Comparison of ENCODE assay signal across 14 cellular contexts in genomic region chr2:171712051-171712450, GRCh38. TPM values are rescaled to one million over a fixed set of nuclear protein-coding genes. Genes with fewer than 3 reads are reported as not detected.
DNase-seq lines count a peak whose midpoint lies in the region; ATAC-seq and TF ChIP-seq lines count a peak whose summit lies in the region.
"Had no signal": no experiment of that assay in that cellular context is flagged by ENCODE, and none has a peak within 500 bp of the region (broad histone marks: within the 10 kb centered on the region; RNA-seq: fewer than 3 reads in every experiment).

No MANE protein-coding gene starts in this region.

- in situ Hi-C loops in Caki2 (cut with HindIII; ENCODE audit: low pct_unique_long_range_greater_than_20kb, low sequenced_read_pairs) (no loop called here), astrocyte of the spinal cord (cut with HindIII; ENCODE audit: low sequenced_read_pairs) (no loop called here)

- peaks cover 0 to 15% (median 0%) of the 10 kb centered on the region in 3 donors for H3K4me1 ChIP-seq in gastroesophageal sphincter

- H3K9me3 Mint-ChIP-seq in activated CD4-positive, alpha-beta T cell treated with anti-CD3 and anti-CD28 coated beads for 36 hours (ENCODE audit: low read depth), result no peaks in the 10 kb centered on the region
- H3K9me3 Mint-ChIP-seq: activated T-helper 17 cell treated with anti-CD3 and anti-CD28 coated beads, Interleukin-2, amount 50 U/mL, for 72 hours; effector memory CD8-positive, alpha-beta T cell had no signal

- intact Hi-C loops in activated CD4-positive, alpha-beta T cell treated with anti-CD3 and anti-CD28 coated beads for 36 hours (cut with DNase I, micrococcal nuclease), result no loop called here

- H3K36me3 ChIP-seq in gastroesophageal sphincter, result peaks cover 0 to 51% of the 10 kb centered on the region in 2 donors

- 58 to 81% methylated on average over 2 of the region's 2 CpGs for WGBS in gastroesophageal sphincter (ENCODE audit: low coverage in 1 of 2), 2 donors

- no peak for TF ChIP-seq POLR2A in gastroesophageal sphincter (IDR thresholded peaks at IDR 0.05)

- CTCF ChIA-PET in activated CD4-positive, alpha-beta T cell treated with anti-CD3 and anti-CD28 coated beads for 36 hours (lab: Charles Lee), result interaction anchor here (1.1 kb wide), 1 partner anchor 398 kb away, joined by 3 read pairs; no protein-coding TSS in a partner anchor

- TF ChIP-seq CTCF in astrocyte of the spinal cord (IDR thresholded peaks at IDR 0.05; ENCODE audit: low read depth, low read length) (no peak), gastroesophageal sphincter (IDR thresholded peaks at IDR 0.05) (no peak)

- H3K27ac Mint-ChIP-seq in activated CD4-positive, alpha-beta T cell treated with anti-CD3 and anti-CD28 coated beads for 36 hours, result no peak overlapping the region
- H3K27ac Mint-ChIP-seq: activated T-helper 17 cell treated with anti-CD3 and anti-CD28 coated beads, Interleukin-2, amount 50 U/mL, for 72 hours had no signal

- H3K27ac ChIP-seq in gastroesophageal sphincter, result no peak overlapping the region
- H3K27ac ChIP-seq: transverse colon had no signal

- no peaks in the 10 kb centered on the region for H3K9me3 ChIP-seq in gastroesophageal sphincter
- H3K9me3 ChIP-seq: transverse colon had no signal

- POLR2A ChIA-PET in activated CD4-positive, alpha-beta T cell treated with anti-CD3 and anti-CD28 coated beads for 36 hours (lab: Charles Lee), result no interaction called here

- H3K27me3 ChIP-seq in gastroesophageal sphincter, result no peaks in the 10 kb centered on the region
- H3K27me3 ChIP-seq: transverse colon had no signal

- no peak overlapping the region for H3K4me3 Mint-ChIP-seq in activated CD4-positive, alpha-beta T cell treated with anti-CD3 and anti-CD28 coated beads for 36 hours
- H3K4me3 Mint-ChIP-seq: activated T-helper 17 cell treated with anti-CD3 and anti-CD28 coated beads, Interleukin-2, amount 50 U/mL, for 72 hours; effector memory CD8-positive, alpha-beta T cell had no signal

- peaks cover 14% of the 10 kb centered on the region for H3K36me3 Mint-ChIP-seq in activated CD4-positive, alpha-beta T cell treated with anti-CD3 and anti-CD28 coated beads for 36 hours (ENCODE audit: low read depth)

- no peak for TF ChIP-seq EP300 in gastroesophageal sphincter (IDR thresholded peaks at IDR 0.05)

- peak; percentile 9 for DNase-seq in Caki2 (ENCODE audit: low read depth)
- peak; percentile 36 for DNase-seq in LoVo (ENCODE audit: low spot score)
- peak; percentile 88 for DNase-seq in astrocyte of the spinal cord (ENCODE audit: low read depth, low spot score)
- peak; percentile 50 for DNase-seq in kidney tubule cell (ENCODE audit: low spot score)
- no peak for DNase-seq in activated CD4-positive, alpha-beta T cell treated with anti-CD3 and anti-CD28 coated beads for 36 hours
- DNase-seq in NCI-H1092 (lab: John Stamatoyannopoulos, UW), result no peak
- no peak for DNase-seq in RPMI8226
- DNase-seq: DMS53; effector memory CD8-positive, alpha-beta T cell; islet precursor cell; NCI-H526 treated with DMSO at 0.1 percent for 48 hours; transverse colon had no signal

- H3K27me3 Mint-ChIP-seq in activated CD4-positive, alpha-beta T cell treated with anti-CD3 and anti-CD28 coated beads for 36 hours, result no peaks in the 10 kb centered on the region
- H3K27me3 Mint-ChIP-seq: activated T-helper 17 cell treated with anti-CD3 and anti-CD28 coated beads, Interleukin-2, amount 50 U/mL, for 72 hours; effector memory CD8-positive, alpha-beta T cell had no signal

- H3K4me3 ChIP-seq in astrocyte of the spinal cord (ENCODE audit: low read depth, low read length) (no peak overlapping the region), gastroesophageal sphincter (no peak overlapping the region)
- H3K4me3 ChIP-seq: transverse colon had no signal

- H3K4me1 Mint-ChIP-seq in activated CD4-positive, alpha-beta T cell treated with anti-CD3 and anti-CD28 coated beads for 36 hours, result peaks cover 7% of the 10 kb centered on the region
- H3K4me1 Mint-ChIP-seq: activated T-helper 17 cell treated with anti-CD3 and anti-CD28 coated beads, Interleukin-2, amount 50 U/mL, for 72 hours had no signal

- no peak for ATAC-seq in activated CD4-positive, alpha-beta T cell treated with anti-CD3 and anti-CD28 coated beads for 36 hours
- no peak for ATAC-seq in gastroesophageal sphincter
- ATAC-seq: activated T-helper 17 cell treated with anti-CD3 and anti-CD28 coated beads, Interleukin-2, amount 50 U/mL, for 72 hours; effector memory CD8-positive, alpha-beta T cell had no signal

RNA-seq across cellular contexts. Expression of gene DYNC1I2, which starts 24.8 kb away (rescaled TPM):
- total RNA-seq in Caki2 (2014; rRNA removed; shearing (Covaris generic); ENCODE audit: low replicate concordance), result 111 and 124 TPM in 2 replicates
- total RNA-seq in activated CD4-positive, alpha-beta T cell treated with anti-CD3 and anti-CD28 coated beads for 36 hours, result 10 to 100 TPM; 46.2 to 51.1 TPM
- 100 to 1,000 TPM; 117 to 147 (median 131) TPM for total RNA-seq in gastroesophageal sphincter

Comparison
In these comparisons a context has a peak if more than half of its experiments do, and no peak if none do; other contexts are left out.
1. DNase-seq: peak in Caki2 (single experiment), LoVo (single experiment), astrocyte of the spinal cord (single experiment) and kidney tubule cell (single experiment); none in activated CD4-positive, alpha-beta T cell treated with anti-CD3 and anti-CD28 coated beads for 36 hours (single experiment), NCI-H1092 (single experiment) and RPMI8226 (single experiment).